In the genomic region with DNA sequence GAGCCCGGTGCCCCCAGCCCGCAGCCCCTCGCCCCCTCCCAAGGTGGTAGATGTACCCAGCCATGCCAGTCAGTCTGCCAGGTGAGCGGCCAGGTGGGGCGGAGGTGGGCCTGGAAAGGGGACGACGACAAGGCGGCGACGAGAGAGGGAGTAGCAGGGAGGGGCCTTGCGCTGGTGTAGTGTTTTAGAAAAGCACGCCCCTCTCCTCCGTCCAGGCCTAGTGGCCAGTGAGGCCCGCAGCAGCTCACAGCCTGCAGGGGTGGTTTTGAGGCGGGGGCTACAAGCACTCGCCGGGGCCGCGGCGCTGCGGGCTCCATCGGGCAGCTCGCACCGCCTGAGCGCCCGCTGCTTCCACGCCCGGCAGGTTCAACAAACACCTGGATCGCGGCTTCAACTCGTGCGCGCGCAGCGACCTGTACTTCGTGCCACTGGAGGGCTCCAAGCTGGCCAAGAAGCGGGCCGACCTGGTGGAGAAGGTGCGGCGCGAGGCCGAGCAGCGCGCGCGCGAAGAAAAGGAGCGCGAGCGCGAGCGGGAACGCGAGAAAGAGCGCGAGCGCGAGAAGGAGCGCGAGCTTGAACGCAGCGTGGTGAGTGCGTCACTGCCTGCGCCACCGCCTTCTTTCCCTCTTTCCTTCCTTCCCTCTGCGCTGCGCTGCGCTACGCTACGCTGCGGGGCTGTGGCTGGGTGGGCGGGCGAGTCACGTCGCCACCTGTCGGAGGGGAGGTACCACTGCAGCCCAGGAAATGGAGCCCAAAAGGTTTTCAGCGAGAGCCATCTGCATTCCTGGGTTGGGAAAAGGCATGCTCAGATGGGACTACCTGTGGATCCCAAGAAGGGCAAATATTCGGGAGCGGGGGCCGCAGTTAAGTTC, we compare ENCODE assay signal across 8 cellular contexts. TPM values are rescaled to one million over a fixed set of nuclear protein-coding genes. Genes with fewer than 3 reads are reported as not detected.
DNase-seq lines count a peak whose midpoint lies in the region; ATAC-seq and TF ChIP-seq lines count a peak whose summit lies in the region.

No MANE protein-coding gene starts in this region.

- ATAC-seq in HG02885 (IDR thresholded peaks at IDR 0.05; ENCODE audit: poor library complexity, unreplicated experiment) (peak; percentile 92), left ventricle myocardium superior (peak; percentile 88)

- TF ChIP-seq POLR2A in GM15510 (IDR thresholded peaks at IDR 0.05; ENCODE audit: borderline replicate concordance, extremely low read depth, insufficient read length) (peak; percentile 84), vagina (IDR thresholded peaks at IDR 0.05) (peak in 1 of 2 donors; percentile 43)

- no peaks in the 10 kb centered on the region for H3K9me3 ChIP-seq in vagina

- peak overlapping the region; percentile 94 for H3K27ac ChIP-seq in vagina

- H3K4me3 ChIP-seq in vagina: peak overlapping the region; percentile 58 to 59

- intact Hi-C loops in left ventricle myocardium superior (cut with micrococcal nuclease): no loop called here
- intact Hi-C loops in vagina (cut with DNase I): no loop called here

- peak; percentile 84 to 94 (median 91) for TF ChIP-seq CTCF in vagina (IDR thresholded peaks at IDR 0.05)

- H3K4me1 ChIP-seq in vagina: peaks cover 49% of the 10 kb centered on the region

- peak; percentile 86 to 92 for DNase-seq in NCI-H187 (lab: John Stamatoyannopoulos, UW)
- DNase-seq in T-helper 2 cell: peak; percentile 84 to 98 (median 92)
- DNase-seq in anterior cingulate cortex (lab: John Stamatoyannopoulos, UW): peak; percentile 31 to 94 (median 88)
- peak; percentile 95 for DNase-seq in left ventricle myocardium superior
- peak; percentile 85 for DNase-seq in pulmonary artery endothelial cell (ENCODE audit: low read depth, low spot score)
- DNase-seq in vagina (ENCODE audit: extremely low spot score in 2 of 2): peak in 1 of 2 donors; percentile 94

- H3K36me3 ChIP-seq in vagina: peaks cover 0 to 25% of the 10 kb centered on the region in 2 donors

- no peaks in the 10 kb centered on the region for H3K27me3 ChIP-seq in vagina

RNA-seq across cellular contexts. Expression of a gene that starts 5.9 kb away (rescaled TPM):
- total RNA-seq in left ventricle myocardium superior (not detected), pulmonary artery endothelial cell (not detected in 2 replicates), vagina (not detected)

RNA-seq across cellular contexts. Expression of a gene that starts 6.1 kb away (rescaled TPM):
- total RNA-seq in left ventricle myocardium superior: 238 TPM
- 68.2 and 84.6 TPM in 2 replicates for total RNA-seq in pulmonary artery endothelial cell
- total RNA-seq in vagina: 760 TPM

RNA-seq across cellular contexts. Expression of a gene that starts 10.0 kb away (rescaled TPM):
- 83.1 TPM for total RNA-seq in left ventricle myocardium superior
- total RNA-seq in pulmonary artery endothelial cell: 6.1 and 6.7 TPM in 2 replicates
- 92.1 TPM for total RNA-seq in vagina

RNA-seq across cellular contexts. Expression of a gene that starts 13.4 kb away (rescaled TPM):
- total RNA-seq in left ventricle myocardium superior (6.0 TPM), pulmonary artery endothelial cell (0.13 and 0.60 TPM in 2 replicates), vagina (17.4 TPM)

RNA-seq across cellular contexts. Expression of a gene that starts 23.3 kb away (rescaled TPM):
- 12.0 TPM for total RNA-seq in left ventricle myocardium superior
- total RNA-seq in pulmonary artery endothelial cell: 8.8 and 12.6 TPM in 2 replicates
- 20.1 TPM for total RNA-seq in vagina

Comparison
In these comparisons a context has a peak if more than half of its experiments do, and no peak if none do; other contexts are left out.
1. RNA of a gene that starts 10.0 kb away (total RNA-seq): 92.1 TPM in vagina (single experiment) and 83.1 TPM in left ventricle myocardium superior (single experiment); 6.1 to 6.7 TPM in pulmonary artery endothelial cell; every median in the first group is over 10 times any median in the second.